25 cellular contexts compared by ENCODE assay signal in genomic region chr2:53802617-53803115, GRCh38. TPM values are rescaled to one million over a fixed set of nuclear protein-coding genes. Genes with fewer than 3 reads are reported as not detected.
DNase-seq lines count a peak whose midpoint lies in the region; ATAC-seq and TF ChIP-seq lines count a peak whose summit lies in the region.
"Had no signal": no experiment of that assay in that cellular context is flagged by ENCODE, and none has a peak within 500 bp of the region (broad histone marks: within the 10 kb centered on the region; RNA-seq: fewer than 3 reads in every experiment).

No MANE protein-coding gene starts in this region.

- TF ChIP-seq CTCF in neural cell (IDR thresholded peaks at IDR 0.05; ENCODE audit: poor library complexity, severe bottlenecking), result no peak

- no peaks in the 10 kb centered on the region for H3K9me2 ChIP-seq in neural cell (ENCODE audit: insufficient read depth, low read length)

- no peak overlapping the region for H2AFZ ChIP-seq in neural cell (ENCODE audit: low read depth, low read length)

- TF ChIP-seq RAD21 in neural cell (conservative IDR thresholded peaks at IDR 0.05), result no peak

- no peak for TF ChIP-seq EP300 in neural cell (conservative IDR thresholded peaks at IDR 0.05; ENCODE audit: poor library complexity, severe bottlenecking)

- peak overlapping the region; percentile 24 for H3K27ac Mint-ChIP-seq in dendritic cell treated with granulocyte-macrophage colony-stimulating factor and Interleukin-4, amounts not matched to agents 40 ng/mL and 50 ng/mL, for 4 days
- H3K27ac Mint-ChIP-seq: activated CD8-positive, alpha-beta T cell treated with anti-CD3 and anti-CD28 coated beads for 36 hours had no signal

- no peaks in the 10 kb centered on the region for H3K27me3 ChIP-seq in neural cell (ENCODE audit: insufficient read depth, low read depth, low read length)

- peaks cover 3% of the 10 kb centered on the region for H3K36me3 ChIP-seq in neural cell (ENCODE audit: insufficient read depth, low read length)

- ATAC-seq in GM18520 (IDR thresholded peaks at IDR 0.05; ENCODE audit: unreplicated experiment) (no peak), HG03108 (IDR thresholded peaks at IDR 0.05; ENCODE audit: unreplicated experiment) (no peak), HG02884 (IDR thresholded peaks at IDR 0.05; ENCODE audit: unreplicated experiment) (no peak)
- ATAC-seq: activated CD4-positive, CD25-positive, alpha-beta regulatory T cell treated with anti-CD3 and anti-CD28 coated beads, Interleukin-2, amount 50 U/mL, for 24 hours; activated CD8-positive, alpha-beta T cell treated with anti-CD3 and anti-CD28 coated beads for 36 hours; esophagus mucosa; GM12878 had no signal

- H3K4me2 ChIP-seq in neural cell (ENCODE audit: low read length), result no peak overlapping the region
- H3K4me2 ChIP-seq: smooth muscle cell had no signal

- H3K9me3 ChIP-seq in neural cell (ENCODE audit: low read length), result no peaks in the 10 kb centered on the region

- intact Hi-C loops in dendritic cell treated with granulocyte-macrophage colony-stimulating factor and Interleukin-4, amounts not matched to agents 40 ng/mL and 50 ng/mL, for 4 days (cut with micrococcal nuclease), result no loop called here

- no peaks in the 10 kb centered on the region for H4K20me1 ChIP-seq in neural cell (ENCODE audit: insufficient read depth)

- H3K4me3 ChIP-seq in neural cell (ENCODE audit: low read length), result no peak overlapping the region
- H3K4me3 ChIP-seq: GM12878, smooth muscle cell had no signal

- H3K27me3 Mint-ChIP-seq in dendritic cell treated with granulocyte-macrophage colony-stimulating factor and Interleukin-4, amounts not matched to agents 40 ng/mL and 50 ng/mL, for 4 days, result no peaks in the 10 kb centered on the region
- H3K27me3 Mint-ChIP-seq: activated CD8-positive, alpha-beta T cell treated with anti-CD3 and anti-CD28 coated beads for 36 hours had no signal

- H3K9me3 Mint-ChIP-seq in dendritic cell treated with granulocyte-macrophage colony-stimulating factor and Interleukin-4, amounts not matched to agents 40 ng/mL and 50 ng/mL, for 4 days, result no peaks in the 10 kb centered on the region
- H3K9me3 Mint-ChIP-seq: activated CD8-positive, alpha-beta T cell treated with anti-CD3 and anti-CD28 coated beads for 36 hours had no signal

- H3F3A ChIP-seq in neural cell (ENCODE audit: insufficient read depth, low read length, poor library complexity, severe bottlenecking), result no peaks in the 10 kb centered on the region

- no peaks in the 10 kb centered on the region for H3K79me2 ChIP-seq in neural cell (replicated peaks; ENCODE audit: insufficient read depth, low read length)

- H3K4me1 Mint-ChIP-seq in dendritic cell treated with granulocyte-macrophage colony-stimulating factor and Interleukin-4, amounts not matched to agents 40 ng/mL and 50 ng/mL, for 4 days (ENCODE audit: low read depth), result peaks cover 12% of the 10 kb centered on the region

- peak overlapping the region; percentile 56 for H3K27ac ChIP-seq in neural cell (ENCODE audit: low read length)
- H3K27ac ChIP-seq: 22Rv1 had no signal

- peaks cover 59% of the 10 kb centered on the region for H3K36me3 Mint-ChIP-seq in dendritic cell treated with granulocyte-macrophage colony-stimulating factor and Interleukin-4, amounts not matched to agents 40 ng/mL and 50 ng/mL, for 4 days (ENCODE audit: low read depth)

- H3K4me3 Mint-ChIP-seq in dendritic cell treated with granulocyte-macrophage colony-stimulating factor and Interleukin-4, amounts not matched to agents 40 ng/mL and 50 ng/mL, for 4 days, result no peak overlapping the region
- H3K4me3 Mint-ChIP-seq: activated CD8-positive, alpha-beta T cell treated with anti-CD3 and anti-CD28 coated beads for 36 hours had no signal

- DNase-seq in NCI-H2107 treated with DMSO at 0.1 percent for 48 hours (lab: John Stamatoyannopoulos, UW; ENCODE audit: unreplicated experiment) (peak; percentile 31), NCI-H2107 (lab: John Stamatoyannopoulos, UW) (no peak), NCI-H2227 treated with DMSO at 0.1 percent for 48 hours (lab: John Stamatoyannopoulos, UW) (peak; percentile 54)
- DNase-seq: activated CD8-positive, alpha-beta T cell treated with anti-CD3 and anti-CD28 coated beads for 36 hours; activated naive CD4-positive, alpha-beta T cell; activated T-cell treated with anti-CD3 and anti-CD28 coated beads for 4 hours; AML-193; aorta; central memory CD4-positive, alpha-beta T cell; DMS79; effector CD4-positive, alpha-beta T cell; NCI-H187; occipital lobe; stimulated activated naive CD4-positive, alpha-beta T cell; T1000 had no signal

- no peak overlapping the region for H3K9ac ChIP-seq in neural cell (ENCODE audit: low read length)

TF ChIP-seq in neural cell, 6 proteins besides CTCF, POLR2A, EP300 and RAD21:
- TF ChIP-seq EZH2 (IDR thresholded peaks at IDR 0.05; ENCODE audit: borderline replicate concordance, insufficient read depth, low read length, poor library complexity, severe bottlenecking) (no peak), REST (IDR thresholded peaks at IDR 0.05; ENCODE audit: borderline replicate concordance) (no peak), MXI1 (conservative IDR thresholded peaks at IDR 0.05; ENCODE audit: poor library complexity, severe bottlenecking) (no peak), POLR2AphosphoS5 (IDR thresholded peaks at IDR 0.05) (no peak), SMC3 (conservative IDR thresholded peaks at IDR 0.05; ENCODE audit: poor library complexity) (no peak), TAF1 (IDR thresholded peaks at IDR 0.05; ENCODE audit: low read depth) (no peak)
TF ChIP-seq in neural cell: peak in this region for 0.

RNA-seq across cellular contexts. Expression of gene ERLEC1, which starts 15.8 kb away (rescaled TPM):
- 88.6 and 89.6 TPM in 2 replicates for polyA plus RNA-seq in neural cell
- 91.9 and 101 TPM in 2 replicates for polyA minus RNA-seq in neural cell

RNA-seq across cellular contexts. Expression of gene ASB3, which starts 15.9 kb away (rescaled TPM):
- 54.3 and 60.4 TPM in 2 replicates for polyA plus RNA-seq in neural cell
- 112 and 114 TPM in 2 replicates for polyA minus RNA-seq in neural cell

RNA-seq across cellular contexts. Expression of gene CHAC2, which starts 35.1 kb away (rescaled TPM):
- 6.3 and 7.7 TPM in 2 replicates for polyA plus RNA-seq in neural cell
- 5.1 and 7.4 TPM in 2 replicates for polyA minus RNA-seq in neural cell

RNA-seq across cellular contexts. Expression of gene GPR75, which starts 57.1 kb away (rescaled TPM):
- polyA plus RNA-seq in neural cell, result 1.6 TPM in 2 replicates
- polyA minus RNA-seq in neural cell, result 4.9 and 5.8 TPM in 2 replicates
